Comparison of ENCODE assay signal across 8 cellular contexts in the genomic region with DNA sequence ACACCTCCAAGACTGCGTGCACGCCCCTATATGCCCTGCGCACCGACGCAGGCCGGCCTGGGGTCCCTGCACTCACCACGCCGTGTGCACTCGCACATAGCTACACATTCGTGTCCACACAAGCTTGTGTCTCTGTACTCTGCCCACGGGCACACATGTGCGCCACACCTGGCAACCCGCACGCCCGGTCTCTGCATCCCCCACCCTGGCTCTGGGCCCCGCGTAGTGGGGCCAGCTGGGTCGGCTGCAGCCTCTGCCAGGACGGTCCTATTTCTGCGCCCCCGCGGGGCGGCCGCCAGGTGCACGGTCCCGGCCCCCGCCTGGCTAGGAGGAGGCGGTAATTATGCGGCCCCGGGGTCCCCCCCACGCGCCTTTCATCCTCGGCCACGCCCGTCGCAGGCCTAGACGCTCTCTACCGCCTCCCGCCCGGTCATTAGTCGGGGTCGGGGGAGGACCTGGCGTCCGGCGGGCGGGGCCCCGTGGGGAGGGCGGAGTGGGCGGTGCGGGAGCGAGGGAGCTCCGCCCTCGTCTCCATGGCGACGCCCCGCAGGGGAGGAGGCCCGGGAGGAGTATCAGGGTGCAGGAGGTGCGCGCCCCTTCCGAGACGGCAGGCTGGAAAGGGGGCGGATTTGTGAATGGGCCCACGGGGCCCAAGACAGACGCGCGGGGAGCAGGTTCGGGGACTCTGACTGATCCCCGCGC. TPM values are rescaled to one million over a fixed set of nuclear protein-coding genes. Genes with fewer than 3 reads are reported as not detected.
A peak's percentile ranks its signal among the peaks of the same experiment; 100 is the strongest.
DNase-seq lines count a peak whose midpoint lies in the region; ATAC-seq and TF ChIP-seq lines count a peak whose summit lies in the region.

No MANE protein-coding gene starts in this region.

- DNase-seq in DMS 273 (lab: John Stamatoyannopoulos, UW; ENCODE audit: unreplicated experiment) (peak; percentile 93), DMS 273 treated with DMSO at 0.1 percent for 48 hours (lab: John Stamatoyannopoulos, UW) (no peak), NCI-H345 treated with DMSO at 0.1 percent for 48 hours (lab: John Stamatoyannopoulos, UW; ENCODE audit: unreplicated experiment) (peak; percentile 43), dermis blood vessel endothelial cell (peak; percentile 84), right lobe of liver (peak; percentile 95 to 96 (median 96))
- peak; percentile 98 for DNase-seq in activated CD4-positive, alpha-beta T cell treated with anti-CD3 and anti-CD28 coated beads, Interleukin-2, amount 10 ng/mL, durations not matched to agents 24 days and 14 days
- peak; percentile 61 to 66 (median 65) for DNase-seq in stimulated activated CD4-positive, alpha-beta T cell treated with anti-CD3 and anti-CD28 coated beads, TNF-alpha, amount 100 ng/mL, for 1 hour (ENCODE audit: low read depth in 3 of 3, low spot score in 1 of 3)

- ATAC-seq in HG02973 (IDR thresholded peaks at IDR 0.05; ENCODE audit: unreplicated experiment): peak; percentile 21
- ATAC-seq in right lobe of liver: peak; percentile 42 to 60 (median 54)

- H3K27ac Mint-ChIP-seq in activated CD4-positive, alpha-beta T cell treated with anti-CD3 and anti-CD28 coated beads, Interleukin-2, amount 10 ng/mL, durations not matched to agents 24 days and 14 days: peak overlapping the region; percentile 48

- TF ChIP-seq CTCF in right lobe of liver (IDR thresholded peaks at IDR 0.05): no peak

- WGBS in right lobe of liver (ENCODE audit: insufficient coverage, low coverage, low lambda C conversion rate, missing lambda C conversion rate): 2% methylated on average over 21 of the region's 69 CpGs

- peaks cover 0 to 7% (median 4%) of the 10 kb centered on the region in 4 donors for H3K36me3 ChIP-seq in right lobe of liver

- no peaks in the 10 kb centered on the region for H3K27me3 ChIP-seq in right lobe of liver

- peak overlapping the region; percentile 71 for H3K4me3 Mint-ChIP-seq in activated CD4-positive, alpha-beta T cell treated with anti-CD3 and anti-CD28 coated beads, Interleukin-2, amount 10 ng/mL, durations not matched to agents 24 days and 14 days

- intact Hi-C loops in activated CD4-positive, alpha-beta T cell treated with anti-CD3 and anti-CD28 coated beads, Interleukin-2, amount 10 ng/mL, durations not matched to agents 24 days and 14 days (cut with micrococcal nuclease): loop anchor here (1.0 kb wide), 1 partner anchor 22 kb away; no protein-coding TSS in a partner anchor
- intact Hi-C loops in right lobe of liver (cut with DNase I): no loop called here

- H3K27me3 Mint-ChIP-seq in activated CD4-positive, alpha-beta T cell treated with anti-CD3 and anti-CD28 coated beads, Interleukin-2, amount 10 ng/mL, durations not matched to agents 24 days and 14 days: no peaks in the 10 kb centered on the region

- TF ChIP-seq POLR2A in right lobe of liver (IDR thresholded peaks at IDR 0.05): peak; percentile 11

- H3K36me3 Mint-ChIP-seq in activated CD4-positive, alpha-beta T cell treated with anti-CD3 and anti-CD28 coated beads, Interleukin-2, amount 10 ng/mL, durations not matched to agents 24 days and 14 days (ENCODE audit: low read depth): peaks cover 14% of the 10 kb centered on the region

- peaks cover 46% of the 10 kb centered on the region for H3K4me1 Mint-ChIP-seq in activated CD4-positive, alpha-beta T cell treated with anti-CD3 and anti-CD28 coated beads, Interleukin-2, amount 10 ng/mL, durations not matched to agents 24 days and 14 days

- peak overlapping the region; percentile 36 to 68 (median 47) for H3K27ac ChIP-seq in right lobe of liver

- peak overlapping the region; percentile 50 to 61 (median 50) for H3K4me3 ChIP-seq in right lobe of liver

- no peaks in the 10 kb centered on the region for H3K9me3 ChIP-seq in right lobe of liver

- no peaks in the 10 kb centered on the region for H3K9me3 Mint-ChIP-seq in activated CD4-positive, alpha-beta T cell treated with anti-CD3 and anti-CD28 coated beads, Interleukin-2, amount 10 ng/mL, durations not matched to agents 24 days and 14 days

- H3K4me1 ChIP-seq in right lobe of liver: peaks cover 0 to 52% (median 23%) of the 10 kb centered on the region in 4 donors

RNA-seq across cellular contexts. Expression of a gene that starts 2.9 kb away (rescaled TPM):
- 237 TPM in 2 replicates for total RNA-seq in activated CD4-positive, alpha-beta T cell treated with anti-CD3 and anti-CD28 coated beads, Interleukin-2, amount 10 ng/mL, durations not matched to agents 24 days and 14 days
- 83.1 and 192 TPM in 2 replicates for total RNA-seq in dermis blood vessel endothelial cell
- total RNA-seq in right lobe of liver: 100 to 1,000 TPM in 2 of 6 experiments, 10 to 100 TPM in 4; 69.2 to 111 (median 89.5) TPM

RNA-seq across cellular contexts. Expression of a gene that starts 9.1 kb away (rescaled TPM):
- total RNA-seq in activated CD4-positive, alpha-beta T cell treated with anti-CD3 and anti-CD28 coated beads, Interleukin-2, amount 10 ng/mL, durations not matched to agents 24 days and 14 days: 115 and 126 TPM in 2 replicates
- total RNA-seq in dermis blood vessel endothelial cell: 22.0 and 25.0 TPM in 2 replicates
- total RNA-seq in right lobe of liver: 100 to 1,000 TPM in 1 of 6 experiments, 10 to 100 TPM in 5; 34.0 to 103 (median 43.8) TPM

RNA-seq across cellular contexts. Expression of a gene that starts 17.9 kb away (rescaled TPM):
- 72.3 and 82.4 TPM in 2 replicates for total RNA-seq in activated CD4-positive, alpha-beta T cell treated with anti-CD3 and anti-CD28 coated beads, Interleukin-2, amount 10 ng/mL, durations not matched to agents 24 days and 14 days
- total RNA-seq in dermis blood vessel endothelial cell (22.1 and 27.9 TPM in 2 replicates), right lobe of liver (10 to 100 TPM; 22.3 to 55.1 (median 29.3) TPM)

RNA-seq across cellular contexts. Expression of a gene that starts 19.4 kb away (rescaled TPM):
- total RNA-seq in activated CD4-positive, alpha-beta T cell treated with anti-CD3 and anti-CD28 coated beads, Interleukin-2, amount 10 ng/mL, durations not matched to agents 24 days and 14 days: not detected in 2 replicates
- total RNA-seq in dermis blood vessel endothelial cell: not detected in 2 replicates
- 10 to 100 TPM in 1 of 6 experiments, 1 to 10 TPM in 5; 4.2 to 10.3 (median 5.6) TPM for total RNA-seq in right lobe of liver

RNA-seq across cellular contexts. Expression of a gene that starts 24.7 kb away (rescaled TPM):
- 254 and 269 TPM in 2 replicates for total RNA-seq in activated CD4-positive, alpha-beta T cell treated with anti-CD3 and anti-CD28 coated beads, Interleukin-2, amount 10 ng/mL, durations not matched to agents 24 days and 14 days
- total RNA-seq in dermis blood vessel endothelial cell (19.9 and 31.1 TPM in 2 replicates), right lobe of liver (100 to 1,000 TPM in 5 of 6 experiments, 10 to 100 TPM in 1; 98.1 to 240 (median 137) TPM)
